8 cellular contexts compared by ENCODE assay signal in the genomic region with DNA sequence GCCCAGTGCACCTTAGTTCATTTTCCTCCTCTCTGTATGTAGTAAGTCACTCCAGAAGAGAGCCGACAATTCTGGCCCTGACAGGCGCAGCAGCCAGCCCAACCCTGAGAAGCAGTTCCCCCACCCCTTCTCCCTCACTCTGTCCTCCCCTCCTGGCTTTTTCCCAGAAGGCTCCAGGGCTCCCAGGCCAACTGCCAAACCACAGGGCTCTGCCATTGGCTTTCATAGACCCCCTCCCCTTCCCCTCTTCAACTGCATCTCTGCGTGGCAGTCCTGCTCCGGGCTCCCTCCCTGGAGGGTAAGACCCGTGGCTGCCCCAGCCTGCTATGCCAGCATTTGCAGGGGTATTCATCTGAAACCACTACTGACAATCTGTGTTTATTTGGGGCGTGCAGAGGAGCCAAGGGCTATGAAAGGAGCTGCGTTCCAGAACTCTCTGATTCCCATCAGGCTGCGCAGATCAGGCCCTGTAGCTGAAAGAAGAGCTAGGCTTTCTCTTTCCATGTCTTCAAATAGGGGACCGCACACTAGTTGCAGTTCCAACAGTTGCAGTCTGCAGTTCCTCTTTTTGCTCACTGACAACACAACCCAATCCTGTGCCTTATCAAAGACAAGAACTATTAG.
DNase-seq lines count a peak whose midpoint lies in the region; ATAC-seq and TF ChIP-seq lines count a peak whose summit lies in the region.

No MANE protein-coding gene starts in this region.

- H3K4me3 ChIP-seq in left ventricle myocardium inferior (peak overlapping the region; percentile 38), gastrocnemius medialis (peak overlapping the region; percentile 6 to 17 (median 11))

- intact Hi-C loops in left ventricle myocardium inferior (cut with micrococcal nuclease) (no loop called here), gastrocnemius medialis (cut with DNase I; ENCODE audit: low total_unique reads) (loop anchor here (5.0 kb wide), 1 partner anchor 566 kb away; no protein-coding TSS in a partner anchor)
- intact Hi-C loops in activated CD4-positive, alpha-beta T cell treated with anti-CD3 and anti-CD28 coated beads, Interleukin-2, amount 10 ng/mL, durations not matched to agents 24 days and 14 days (cut with micrococcal nuclease): no loop called here

- peak overlapping the region; percentile 81 for H3K27ac ChIP-seq in left ventricle myocardium inferior (replicated peaks)
- H3K27ac ChIP-seq in gastrocnemius medialis: peak overlapping the region; percentile 76 to 89 (median 82)

- in situ Hi-C loops in gastrocnemius medialis (cut with MboI; ENCODE audit: low sequenced_read_pairs in 4 of 4): no loop called here

- no peaks in the 10 kb centered on the region for H3K9me3 ChIP-seq in left ventricle myocardium inferior (replicated peaks)
- H3K9me3 ChIP-seq in gastrocnemius medialis: no peaks in the 10 kb centered on the region

- no peaks in the 10 kb centered on the region for H3K9me3 Mint-ChIP-seq in activated CD4-positive, alpha-beta T cell treated with anti-CD3 and anti-CD28 coated beads, Interleukin-2, amount 10 ng/mL, durations not matched to agents 24 days and 14 days

- TF ChIP-seq CTCF in left ventricle myocardium inferior (IDR thresholded peaks at IDR 0.05; ENCODE audit: borderline replicate concordance) (no peak), gastrocnemius medialis (IDR thresholded peaks at IDR 0.05 in 4 of 5, conservative IDR thresholded peaks at IDR 0.05 in 1 of 5) (no peak)

- H3K36me3 ChIP-seq in left ventricle myocardium inferior (no peaks in the 10 kb centered on the region), gastrocnemius medialis (no peaks in the 10 kb centered on the region)

- H3K27me3 ChIP-seq in left ventricle myocardium inferior (ENCODE audit: low read depth): no peaks in the 10 kb centered on the region
- no peaks in the 10 kb centered on the region for H3K27me3 ChIP-seq in gastrocnemius medialis

- H3K27me3 Mint-ChIP-seq in activated CD4-positive, alpha-beta T cell treated with anti-CD3 and anti-CD28 coated beads, Interleukin-2, amount 10 ng/mL, durations not matched to agents 24 days and 14 days: peaks cover 8% of the 10 kb centered on the region

- no peak overlapping the region for H3K27ac Mint-ChIP-seq in activated CD4-positive, alpha-beta T cell treated with anti-CD3 and anti-CD28 coated beads, Interleukin-2, amount 10 ng/mL, durations not matched to agents 24 days and 14 days

- H3K36me3 Mint-ChIP-seq in activated CD4-positive, alpha-beta T cell treated with anti-CD3 and anti-CD28 coated beads, Interleukin-2, amount 10 ng/mL, durations not matched to agents 24 days and 14 days (ENCODE audit: low read depth): no peaks in the 10 kb centered on the region

- no peak overlapping the region for H3K4me3 Mint-ChIP-seq in activated CD4-positive, alpha-beta T cell treated with anti-CD3 and anti-CD28 coated beads, Interleukin-2, amount 10 ng/mL, durations not matched to agents 24 days and 14 days

- peaks cover 4% of the 10 kb centered on the region for H3K4me1 Mint-ChIP-seq in activated CD4-positive, alpha-beta T cell treated with anti-CD3 and anti-CD28 coated beads, Interleukin-2, amount 10 ng/mL, durations not matched to agents 24 days and 14 days

- TF ChIP-seq POLR2A in gastrocnemius medialis (IDR thresholded peaks at IDR 0.05): no peak

- DNase-seq in AG08395 (ENCODE audit: low spot score): peak; percentile 11
- peak; percentile 72 for DNase-seq in left ventricle myocardium inferior
- DNase-seq in gastrocnemius medialis: peak; percentile 16 to 63
- DNase-seq in stimulated activated naive CD4-positive, alpha-beta T cell (lab: John Stamatoyannopoulos, UW): no peak
- no peak for DNase-seq in activated CD4-positive, alpha-beta T cell treated with anti-CD3 and anti-CD28 coated beads, Interleukin-2, amount 10 ng/mL, durations not matched to agents 24 days and 14 days

- ATAC-seq in GM19463 (IDR thresholded peaks at IDR 0.05; ENCODE audit: unreplicated experiment): peak; percentile 92
- ATAC-seq in HG03469 (IDR thresholded peaks at IDR 0.05; ENCODE audit: unreplicated experiment): peak; percentile 79
- peak; percentile 79 for ATAC-seq in SK-N-SH treated with all-trans-retinoic acid at 6 μM for 48 hours
- ATAC-seq in gastrocnemius medialis: peak; percentile 60 to 63

- peaks cover 29% of the 10 kb centered on the region for H3K4me1 ChIP-seq in left ventricle myocardium inferior
- H3K4me1 ChIP-seq in gastrocnemius medialis: peaks cover 37 to 45% of the 10 kb centered on the region in 2 donors

TF ChIP-seq in SK-N-SH treated with all-trans-retinoic acid at 6 μM for 48 hours, 23 proteins besides CTCF, POLR2A, EP300 and RAD21:
- TF ChIP-seq, protein P1, sequence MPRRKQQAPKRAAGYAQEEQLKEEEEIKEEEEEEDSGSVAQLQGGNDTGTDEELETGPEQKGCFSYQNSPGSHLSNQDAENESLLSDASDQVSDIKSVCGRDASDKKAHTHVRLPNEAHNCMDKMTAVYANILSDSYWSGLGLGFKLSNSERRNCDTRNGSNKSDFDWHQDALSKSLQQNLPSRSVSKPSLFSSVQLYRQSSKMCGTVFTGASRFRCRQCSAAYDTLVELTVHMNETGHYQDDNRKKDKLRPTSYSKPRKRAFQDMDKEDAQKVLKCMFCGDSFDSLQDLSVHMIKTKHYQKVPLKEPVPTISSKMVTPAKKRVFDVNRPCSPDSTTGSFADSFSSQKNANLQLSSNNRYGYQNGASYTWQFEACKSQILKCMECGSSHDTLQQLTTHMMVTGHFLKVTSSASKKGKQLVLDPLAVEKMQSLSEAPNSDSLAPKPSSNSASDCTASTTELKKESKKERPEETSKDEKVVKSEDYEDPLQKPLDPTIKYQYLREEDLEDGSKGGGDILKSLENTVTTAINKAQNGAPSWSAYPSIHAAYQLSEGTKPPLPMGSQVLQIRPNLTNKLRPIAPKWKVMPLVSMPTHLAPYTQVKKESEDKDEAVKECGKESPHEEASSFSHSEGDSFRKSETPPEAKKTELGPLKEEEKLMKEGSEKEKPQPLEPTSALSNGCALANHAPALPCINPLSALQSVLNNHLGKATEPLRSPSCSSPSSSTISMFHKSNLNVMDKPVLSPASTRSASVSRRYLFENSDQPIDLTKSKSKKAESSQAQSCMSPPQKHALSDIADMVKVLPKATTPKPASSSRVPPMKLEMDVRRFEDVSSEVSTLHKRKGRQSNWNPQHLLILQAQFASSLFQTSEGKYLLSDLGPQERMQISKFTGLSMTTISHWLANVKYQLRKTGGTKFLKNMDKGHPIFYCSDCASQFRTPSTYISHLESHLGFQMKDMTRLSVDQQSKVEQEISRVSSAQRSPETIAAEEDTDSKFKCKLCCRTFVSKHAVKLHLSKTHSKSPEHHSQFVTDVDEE (CRISPR knock-in tag; IDR thresholded peaks at IDR 0.05): no peak

Comparison
In these comparisons a context has a peak if more than half of its experiments do, and no peak if none do; other contexts are left out.
1. DNase-seq: peak in AG08395 (single experiment), left ventricle myocardium inferior (single experiment) and gastrocnemius medialis (2 of 2); none in stimulated activated naive CD4-positive, alpha-beta T cell (0 of 6) and activated CD4-positive, alpha-beta T cell treated with anti-CD3 and anti-CD28 coated beads, Interleukin-2, amount 10 ng/mL, durations not matched to agents 24 days and 14 days (single experiment).
2. Peak in every context shown above with its lines, with median percentiles within 50 percentile points of each other: ATAC-seq.